23 cellular contexts compared by ENCODE assay signal in the genomic region with DNA sequence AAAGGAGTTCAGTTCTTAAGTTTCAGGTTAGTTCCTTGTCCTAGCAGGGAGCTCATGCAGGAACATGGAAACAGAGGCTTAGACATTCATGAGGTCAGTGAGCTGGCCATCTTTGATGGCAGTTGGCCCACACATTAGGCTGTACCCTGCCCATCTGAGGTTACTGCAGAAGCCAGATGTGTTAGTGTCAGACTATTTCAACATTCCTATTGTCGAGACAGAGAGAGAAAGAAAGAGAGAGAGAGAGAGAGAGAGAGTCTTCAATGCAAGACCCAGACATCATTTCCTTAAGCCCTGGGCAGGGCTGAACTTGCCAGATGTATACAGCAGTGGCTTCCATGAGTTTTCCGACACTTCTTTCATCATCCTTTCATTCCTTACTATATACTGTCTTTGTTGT.
DNase-seq lines count a peak whose midpoint lies in the region; ATAC-seq, FAIRE-seq and TF ChIP-seq lines count a peak whose summit lies in the region.
"Had no signal": no experiment of that assay in that cellular context is flagged by ENCODE, and none has a peak within 500 bp of the region (broad histone marks: within the 10 kb centered on the region; RNA-seq: fewer than 3 reads in every experiment).

No MANE protein-coding gene starts in this region.

- H3K79me2 ChIP-seq in smooth muscle cell (ENCODE audit: low read depth), result no peaks in the 10 kb centered on the region

- DNase-seq in GM03348 (ENCODE audit: low spot score), result peak; percentile 4
- peak; percentile 75 for DNase-seq in bronchial epithelial cell (ENCODE audit: low read depth)
- DNase-seq in fibroblast of pulmonary artery (ENCODE audit: low read depth), result peak; percentile 20
- DNase-seq in smooth muscle cell (lab: John Stamatoyannopoulos, UW; ENCODE audit: unreplicated experiment), result no peak
- no peak for DNase-seq in HK-2 (ENCODE audit: unreplicated experiment)
- no peak for DNase-seq in Right ventricle myocardium superior
- no peak for DNase-seq in psoas muscle
- DNase-seq: BE2C, DMS53, GDM1, H7, IMR-90, NCI-H1105, NCI-H146, NCI-H2029 treated with DMSO at 0.1 percent for 48 hours, NCI-H226, NCI-H510A treated with DMSO at 0.1 percent for 48 hours, NCI-H82, Peyer's patch had no signal

- H3K9me3 ChIP-seq in smooth muscle cell (replicated peaks; ENCODE audit: low read depth) (no peaks in the 10 kb centered on the region), psoas muscle (no peaks in the 10 kb centered on the region)
- H3K9me3 ChIP-seq: BE2C, Peyer's patch, SJSA1 had no signal

- no peaks in the 10 kb centered on the region for H3F3A ChIP-seq in smooth muscle cell (ENCODE audit: low read depth)

- no peaks in the 10 kb centered on the region for H4K20me1 ChIP-seq in smooth muscle cell (ENCODE audit: low read depth)

- H3K4me1 ChIP-seq in smooth muscle cell (ENCODE audit: low read depth) (no peaks in the 10 kb centered on the region), psoas muscle (no peaks in the 10 kb centered on the region)
- H3K4me1 ChIP-seq: BE2C, Peyer's patch, SJSA1 had no signal

- H3K4me2 ChIP-seq in smooth muscle cell, result peak overlapping the region; percentile 3
- H3K4me2 ChIP-seq: KMS-11 had no signal

- WGBS in smooth muscle cell (ENCODE audit: low lambda C conversion rate), result 41% methylated on average over 2 of the region's 2 CpGs
- WGBS in psoas muscle, 3 donors, result 43 to 64% (median 59%) methylated on average over 2 of the region's 2 CpGs

- H3K27me3 ChIP-seq in bronchial epithelial cell (ENCODE audit: control insufficient read depth, insufficient read depth, low read length), result no peaks in the 10 kb centered on the region
- no peaks in the 10 kb centered on the region for H3K27me3 ChIP-seq in smooth muscle cell (ENCODE audit: low read depth)
- H3K27me3 ChIP-seq in psoas muscle (ENCODE audit: insufficient read depth in 3 of 3, low read length in 2 of 3), result peaks cover 0 to 13% (median 0%) of the 10 kb centered on the region in 3 donors
- H3K27me3 ChIP-seq: BE2C, Peyer's patch, SJSA1 had no signal

- intact Hi-C loops in Right ventricle myocardium superior (cut with DNase I), result no loop called here
- intact Hi-C loops in psoas muscle (cut with DNase I), result no loop called here

- H3K27ac ChIP-seq in smooth muscle cell (ENCODE audit: low read depth) (peak overlapping the region; percentile 47), psoas muscle (no peak overlapping the region)
- H3K27ac ChIP-seq: KMS-11, Peyer's patch, SJSA1 had no signal

- peak; percentile 68 for FAIRE-seq in bronchial epithelial cell (lab: Jason Lieb, UNC)
- FAIRE-seq: A204.1, D721Med had no signal

- peak overlapping the region; percentile 3 for H2AFZ ChIP-seq in smooth muscle cell (ENCODE audit: low read depth)

- H3K9ac ChIP-seq in smooth muscle cell (ENCODE audit: low read depth), result no peak overlapping the region
- H3K9ac ChIP-seq: KMS-11 had no signal

- no peak overlapping the region for H3K4me3 ChIP-seq in bronchial epithelial cell (ENCODE audit: low read depth, low read length)
- H3K4me3 ChIP-seq in fibroblast of pulmonary artery (replicated peaks; ENCODE audit: low read depth, low read length), result no peak overlapping the region
- H3K4me3 ChIP-seq in smooth muscle cell, result no peak overlapping the region
- no peak overlapping the region for H3K4me3 ChIP-seq in psoas muscle
- H3K4me3 ChIP-seq: Peyer's patch, SJSA1 had no signal

- ATAC-seq in Right ventricle myocardium superior (ENCODE audit: poor library complexity) (no peak), psoas muscle (no peak)

- TF ChIP-seq CTCF in bronchial epithelial cell (IDR thresholded peaks at IDR 0.05; ENCODE audit: insufficient read depth, low read length, severe bottlenecking) (no peak), fibroblast of pulmonary artery (IDR thresholded peaks at IDR 0.05; ENCODE audit: low read length, missing control alignments) (no peak), smooth muscle cell (IDR thresholded peaks at IDR 0.05; ENCODE audit: borderline replicate concordance, insufficient read depth, poor library complexity, severe bottlenecking) (no peak), psoas muscle (IDR thresholded peaks at IDR 0.05) (no peak)

- H3K36me3 ChIP-seq in bronchial epithelial cell (ENCODE audit: control insufficient read depth, insufficient read depth, low read length) (no peaks in the 10 kb centered on the region), smooth muscle cell (ENCODE audit: low read depth) (no peaks in the 10 kb centered on the region), psoas muscle (ENCODE audit: insufficient read depth in 1 of 2, low read depth in 1 of 2) (no peaks in the 10 kb centered on the region)
- H3K36me3 ChIP-seq: BE2C, Peyer's patch, SJSA1 had no signal

Comparison
In these comparisons a context has a peak if more than half of its experiments do, and no peak if none do; other contexts are left out.
1. DNase-seq: peak in GM03348 (single experiment), bronchial epithelial cell (single experiment) and fibroblast of pulmonary artery (single experiment); none in smooth muscle cell (single experiment), HK-2 (single experiment), Right ventricle myocardium superior (single experiment) and psoas muscle (0 of 2).